1 cellular context compared by ENCODE assay signal in genomic region chr15:65730560-65731172, GRCh38.
TF ChIP-seq lines count a peak whose summit lies in the region.

No MANE protein-coding gene starts in this region.

TF ChIP-seq in HEK293, 187 proteins besides CTCF, POLR2A, EP300 and RAD21 (continued from another document):
- TF ChIP-seq, protein P1, sequence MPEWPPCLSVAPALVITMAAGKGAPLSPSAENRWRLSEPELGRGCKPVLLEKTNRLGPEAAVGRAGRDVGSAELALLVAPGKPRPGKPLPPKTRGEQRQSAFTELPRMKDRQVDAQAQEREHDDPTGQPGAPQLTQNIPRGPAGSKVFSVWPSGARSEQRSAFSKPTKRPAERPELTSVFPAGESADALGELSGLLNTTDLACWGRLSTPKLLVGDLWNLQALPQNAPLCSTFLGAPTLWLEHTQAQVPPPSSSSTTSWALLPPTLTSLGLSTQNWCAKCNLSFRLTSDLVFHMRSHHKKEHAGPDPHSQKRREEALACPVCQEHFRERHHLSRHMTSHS (tag by site-specific recombination; IDR thresholded peaks at IDR 0.05), result no peak
- TF ChIP-seq WT1 (tag by site-specific recombination; IDR thresholded peaks at IDR 0.05) (peak; percentile 63), ZNF521 (tag by site-specific recombination; IDR thresholded peaks at IDR 0.05) (no peak), ZNF654 (tag by site-specific recombination; IDR thresholded peaks at IDR 0.05; ENCODE audit: low read depth) (no peak), ZNF174 (tag by site-specific recombination; IDR thresholded peaks at IDR 0.05) (peak; percentile 80; the same call in 1 of the 2 replicates), ZNF366 (tag by site-specific recombination; conservative IDR thresholded peaks at IDR 0.05) (peak; percentile 42; the same call in 1 of the 2 replicates)
TF ChIP-seq in HEK293: peak in this region for 25.
